ENCODE assay signal across 11 cellular contexts in genomic region chr17:44543213-44543904, GRCh38. TPM values are rescaled to one million over a fixed set of nuclear protein-coding genes. Genes with fewer than 3 reads are reported as not detected.
DNase-seq lines count a peak whose midpoint lies in the region; ATAC-seq and TF ChIP-seq lines count a peak whose summit lies in the region.
"Had no signal": no experiment of that assay in that cellular context is flagged by ENCODE, and none has a peak within 500 bp of the region (broad histone marks: within the 10 kb centered on the region; RNA-seq: fewer than 3 reads in every experiment).

No MANE protein-coding gene starts in this region.

- H3K36me3 Mint-ChIP-seq in activated naive CD8-positive, alpha-beta T cell treated with anti-CD3 and anti-CD28 coated beads for 36 hours: no peaks in the 10 kb centered on the region
- H3K36me3 Mint-ChIP-seq: memory B cell had no signal

- TF ChIP-seq CTCF in RWPE2 (IDR thresholded peaks at IDR 0.05; ENCODE audit: poor library complexity, severe bottlenecking) (no peak), fibroblast of mammary gland (conservative IDR thresholded peaks at IDR 0.05; ENCODE audit: control insufficient read depth, insufficient read depth, low read depth, low read length) (no peak), mucosa of descending colon (IDR thresholded peaks at IDR 0.05) (no peak)

- no peak overlapping the region for H3K27ac Mint-ChIP-seq in activated naive CD8-positive, alpha-beta T cell treated with anti-CD3 and anti-CD28 coated beads for 36 hours
- H3K27ac Mint-ChIP-seq: memory B cell had no signal

- H3K4me1 ChIP-seq in RWPE2 (ENCODE audit: insufficient read depth, poor library complexity, severe bottlenecking): peaks cover 37% of the 10 kb centered on the region
- no peaks in the 10 kb centered on the region for H3K4me1 ChIP-seq in mucosa of descending colon (ENCODE audit: low read depth)

- intact Hi-C loops in mucosa of descending colon (cut with DNase I, micrococcal nuclease): no loop called here

- ATAC-seq in RWPE2 (ENCODE audit: low read depth) (peak; percentile 88), HG02610 (IDR thresholded peaks at IDR 0.05; ENCODE audit: unreplicated experiment) (no peak), mucosa of descending colon (no peak)
- ATAC-seq: GM12878 had no signal

- H3K27me3 Mint-ChIP-seq in activated naive CD8-positive, alpha-beta T cell treated with anti-CD3 and anti-CD28 coated beads for 36 hours: peaks cover 41% of the 10 kb centered on the region

- H3K27ac ChIP-seq in RWPE2 (ENCODE audit: poor library complexity, severe bottlenecking): peak overlapping the region; percentile 96

- no peaks in the 10 kb centered on the region for H3K36me3 ChIP-seq in RWPE2 (ENCODE audit: low read depth)
- H3K36me3 ChIP-seq in mucosa of descending colon (ENCODE audit: low read depth): no peaks in the 10 kb centered on the region

- no peaks in the 10 kb centered on the region for H3K9me3 Mint-ChIP-seq in activated naive CD8-positive, alpha-beta T cell treated with anti-CD3 and anti-CD28 coated beads for 36 hours
- H3K9me3 Mint-ChIP-seq: memory B cell had no signal

- DNase-seq in GM03348 (ENCODE audit: low spot score): peak; percentile 89
- no peak for DNase-seq in RWPE2 (ENCODE audit: low spot score)
- peak; percentile 64 for DNase-seq in fibroblast of mammary gland (ENCODE audit: low read depth)
- DNase-seq in renal cortical epithelial cell (ENCODE audit: low read depth): peak; percentile 93
- DNase-seq in activated effector memory CD4-positive, alpha-beta T cell treated with anti-CD3 and anti-CD28 coated beads, Interleukin-2, amount 50 U/mL, for 16 hours: no peak
- no peak for DNase-seq in activated naive CD8-positive, alpha-beta T cell treated with anti-CD3 and anti-CD28 coated beads for 36 hours
- DNase-seq in mucosa of descending colon: no peak
- DNase-seq: amygdala had no signal

- no peaks in the 10 kb centered on the region for H3K27me3 ChIP-seq in RWPE2 (ENCODE audit: insufficient read depth, poor library complexity, severe bottlenecking)

- H3K4me3 Mint-ChIP-seq in activated naive CD8-positive, alpha-beta T cell treated with anti-CD3 and anti-CD28 coated beads for 36 hours: no peak overlapping the region
- H3K4me3 Mint-ChIP-seq: memory B cell had no signal

- peaks cover 5% of the 10 kb centered on the region for H3K4me1 Mint-ChIP-seq in activated naive CD8-positive, alpha-beta T cell treated with anti-CD3 and anti-CD28 coated beads for 36 hours
- H3K4me1 Mint-ChIP-seq: memory B cell had no signal

- no peak overlapping the region for H3K4me3 ChIP-seq in RWPE2 (ENCODE audit: severe bottlenecking)
- no peak overlapping the region for H3K4me3 ChIP-seq in fibroblast of mammary gland (ENCODE audit: control insufficient read depth, low read depth, low read length)
- H3K4me3 ChIP-seq in mucosa of descending colon: no peak overlapping the region
- H3K4me3 ChIP-seq: GM12878 had no signal

- no peaks in the 10 kb centered on the region for H3K9me3 ChIP-seq in RWPE2 (ENCODE audit: severe bottlenecking)
- H3K9me3 ChIP-seq in mucosa of descending colon: no peaks in the 10 kb centered on the region

RNA-seq across cellular contexts. Expression of gene FZD2, which starts 13.9 kb away (rescaled TPM):
- 1.6 and 19.9 TPM in 2 replicates for total RNA-seq in renal cortical epithelial cell
- total RNA-seq in activated naive CD8-positive, alpha-beta T cell treated with anti-CD3 and anti-CD28 coated beads for 36 hours: not detected
- 1 to 10 TPM in 2 of 3 donors, under 1 TPM in 1; 0.58 to 3.0 (median 1.5) TPM for total RNA-seq in mucosa of descending colon

RNA-seq across cellular contexts. Expression of gene GPATCH8, which starts 40.2 kb away (rescaled TPM):
- total RNA-seq in renal cortical epithelial cell (8.0 and 43.8 TPM in 2 replicates), mucosa of descending colon (10 to 100 TPM; 34.8 to 48.4 (median 36.3) TPM)
- 10 to 100 TPM; 34.9 to 36.2 TPM for total RNA-seq in activated naive CD8-positive, alpha-beta T cell treated with anti-CD3 and anti-CD28 coated beads for 36 hours

Comparison
In these comparisons a context has a peak if more than half of its experiments do, and no peak if none do; other contexts are left out.
1. DNase-seq: peak in GM03348 (single experiment), fibroblast of mammary gland (single experiment) and renal cortical epithelial cell (single experiment); none in RWPE2 (single experiment), activated effector memory CD4-positive, alpha-beta T cell treated with anti-CD3 and anti-CD28 coated beads, Interleukin-2, amount 50 U/mL, for 16 hours (single experiment), activated naive CD8-positive, alpha-beta T cell treated with anti-CD3 and anti-CD28 coated beads for 36 hours (single experiment) and mucosa of descending colon (0 of 3).